Comparison of ENCODE assay signal across 19 cellular contexts in genomic region chr10:36366843-36367242, GRCh38.
"Had no signal": no experiment of that assay in that cellular context is flagged by ENCODE, and none has a peak within 500 bp of the region (broad histone marks: within the 10 kb centered on the region; RNA-seq: fewer than 3 reads in every experiment).

No MANE protein-coding gene starts in this region.

- H3K4me3 ChIP-seq: body of pancreas, colonic mucosa, hepatocyte, left lung, sigmoid colon, thoracic aorta, upper lobe of right lung had no signal

- H3K27ac ChIP-seq: body of pancreas, colonic mucosa, hepatocyte, left lung, neutrophil, parathyroid adenoma, sigmoid colon, thoracic aorta, upper lobe of right lung had no signal

- H3K4me1 ChIP-seq: body of pancreas, colonic mucosa, left lung, parathyroid adenoma, sigmoid colon, upper lobe of right lung had no signal

- ATAC-seq: activated naive CD8-positive, alpha-beta T cell treated with anti-CD3 and anti-CD28 coated beads, Interleukin-2, amount 50 U/mL, for 24 hours; body of pancreas; esophagus mucosa; left lung; stimulated activated effector memory CD8-positive, alpha-beta T cell treated with anti-CD3 and anti-CD28 coated beads, Interleukin-12 subunit alpha, Interleukin-12 subunit beta, amount 100 ng/mL, for 72 hours; upper lobe of right lung had no signal

- H3K4me2 ChIP-seq: hepatocyte had no signal

- H3K27me3 ChIP-seq: body of pancreas, colonic mucosa, hepatocyte, left lung, neutrophil, sigmoid colon, upper lobe of right lung had no signal

- H3K9ac ChIP-seq: parathyroid adenoma had no signal

- H3K9me3 ChIP-seq: body of pancreas, colonic mucosa, left lung, neutrophil, thoracic aorta, upper lobe of right lung had no signal

- H2AFZ ChIP-seq: hepatocyte, parathyroid adenoma had no signal

- H3K79me2 ChIP-seq: hepatocyte, parathyroid adenoma had no signal

- H3K36me3 ChIP-seq: colonic mucosa, left lung, neutrophil, sigmoid colon, thoracic aorta, upper lobe of right lung had no signal

- DNase-seq: activated CD4-positive, alpha-beta T cell treated with anti-CD3 and anti-CD28 coated beads, Interleukin-2, amount 50 U/mL, for 48 hours; activated naive CD4-positive, alpha-beta T cell treated with anti-CD3 and anti-CD28 coated beads for 36 hours; activated naive CD8-positive, alpha-beta T cell treated with anti-CD3 and anti-CD28 coated beads, Interleukin-2, amount 50 U/mL, for 24 hours; activated T-cell treated with anti-CD3 and anti-CD28 coated beads, Interleukin-2, amount 50 U/mL, for 1 hour; body of pancreas; central memory CD4-positive, alpha-beta T cell; colonic mucosa; left lung; mammary epithelial cell; naive B cell; sigmoid colon; T1000; upper lobe of right lung had no signal
